Comparison of ENCODE assay signal across 6 cellular contexts in genomic region chr12:22826446-22826981, GRCh38.
DNase-seq lines count a peak whose midpoint lies in the region; ATAC-seq and TF ChIP-seq lines count a peak whose summit lies in the region.
"Not testable (repeated sequence)": the region's sequence is repeated elsewhere in the genome, so short reads cannot be mapped to it uniquely, and the experiment has no call there.

No MANE protein-coding gene starts in this region.

- H2BK15ac ChIP-seq in mesendoderm (replicated peaks; ENCODE audit: low read depth), result not testable (repeated sequence)

- POLR2A ChIA-PET in Caco-2 (lab: Charles Lee), result not testable (repeated sequence)

- not testable (repeated sequence) for H4K8ac ChIP-seq in mesendoderm (ENCODE audit: low read depth, low read length)

- H3K27me3 ChIP-seq in Caco-2 (replicated peaks; ENCODE audit: control insufficient read depth, insufficient read depth, low read length); GM23338 (ENCODE audit: insufficient read depth); endodermal cell (ENCODE audit: control insufficient read depth, insufficient read depth, low read length, poor library complexity, severe bottlenecking); mesendoderm (ENCODE audit: insufficient read depth, low read length, poor library complexity); osteoblast (ENCODE audit: insufficient read depth, low read length): not testable (repeated sequence)

- ATAC-seq in GM23338, result not testable (repeated sequence)

- peak overlapping the region; percentile 55 for H3K4ac ChIP-seq in mesendoderm (ENCODE audit: low read depth, low read length)

- H2AK5ac ChIP-seq in mesendoderm (ENCODE audit: low read length), result not testable (repeated sequence)

- H3F3A ChIP-seq in GM23338 (replicated peaks; ENCODE audit: low read depth), result not testable (repeated sequence)

- H3K56ac ChIP-seq in mesendoderm (ENCODE audit: low read length), result not testable (repeated sequence)

- not testable (repeated sequence) for BruUV-seq in Caco-2 (replicated peaks; lab: Mats Ljungman, UMichigan)

- H3K27ac Mint-ChIP-seq in Caco-2 (ENCODE audit: unreplicated experiment) (peak overlapping the region; percentile 24), endodermal cell (peak overlapping the region; percentile 40)
- not testable (repeated sequence) for H3K27ac Mint-ChIP-seq in GM23338

- not testable (repeated sequence) for H2BK5ac ChIP-seq in mesendoderm (ENCODE audit: low read length)

- H3K4me3 ChIP-seq in Caco-2 (ENCODE audit: low read depth, low read length); GM23338; mesendoderm (ENCODE audit: low read length); osteoblast (ENCODE audit: insufficient read depth, low read length): not testable (repeated sequence)
- H3K4me3 ChIP-seq in endodermal cell (ENCODE audit: low read length), result peak overlapping the region; percentile 24

- not testable (repeated sequence) for H3K36me3 ChIP-seq in Caco-2 (ENCODE audit: control insufficient read depth, insufficient read depth, low read length); GM23338 (ENCODE audit: insufficient read depth); mesendoderm (ENCODE audit: control insufficient read depth, insufficient read depth, low read length); osteoblast (ENCODE audit: insufficient read depth, low read length)
- peaks cover 68% of the 10 kb centered on the region for H3K36me3 ChIP-seq in endodermal cell (ENCODE audit: control insufficient read depth, insufficient read depth, low read length)

- H3K27ac ChIP-seq in GM23338 (ENCODE audit: low read depth); endodermal cell (ENCODE audit: low read depth, low read length); mesendoderm (ENCODE audit: low read depth, low read length); osteoblast (ENCODE audit: low read depth, low read length): not testable (repeated sequence)

- not testable (repeated sequence) for H3K9ac ChIP-seq in endodermal cell (ENCODE audit: extremely low read depth, low read length, poor library complexity, severe bottlenecking); mesendoderm (ENCODE audit: low read length)

- H3K9me3 ChIP-seq in Caco-2 (peaks cover 15% of the 10 kb centered on the region), endodermal cell (ENCODE audit: control insufficient read depth, low read length) (peaks cover 53% of the 10 kb centered on the region)
- H3K9me3 ChIP-seq in osteoblast (ENCODE audit: low read depth, low read length), result not testable (repeated sequence)

- not testable (repeated sequence) for TF ChIP-seq RAD21 in Ishikawa (IDR thresholded peaks at IDR 0.05; ENCODE audit: low read depth)

- H3K4me1 ChIP-seq in Caco-2, result peaks cover 15% of the 10 kb centered on the region
- H3K4me1 ChIP-seq in GM23338 (ENCODE audit: insufficient read depth); endodermal cell (ENCODE audit: control insufficient read depth, insufficient read depth, low read length); mesendoderm (ENCODE audit: control insufficient read depth, low read depth, low read length); osteoblast (ENCODE audit: insufficient read depth, low read length): not testable (repeated sequence)

- not testable (repeated sequence) for H3K9me2 ChIP-seq in GM23338 (ENCODE audit: insufficient read depth)

- intact Hi-C loops in Caco-2 (cut with micrococcal nuclease; ENCODE audit: unreplicated experiment), result not testable (repeated sequence)

- H3K4me2 ChIP-seq in GM23338; mesendoderm (ENCODE audit: low read length); osteoblast (ENCODE audit: insufficient read depth, low read length): not testable (repeated sequence)

- H2BK120ac ChIP-seq in mesendoderm (ENCODE audit: low read depth, low read length), result not testable (repeated sequence)

- H3K27me3 Mint-ChIP-seq in Caco-2 (ENCODE audit: insufficient read depth, unreplicated experiment); GM23338 (ENCODE audit: insufficient read depth, low read depth, poor library complexity); endodermal cell (ENCODE audit: insufficient read depth): not testable (repeated sequence)

- H4K5ac ChIP-seq in mesendoderm (ENCODE audit: low read length), result not testable (repeated sequence)

- peak overlapping the region; percentile 56 for H3K18ac ChIP-seq in mesendoderm (ENCODE audit: low read length)

- CTCF ChIA-PET in Caco-2 (lab: Charles Lee), result not testable (repeated sequence)

- 88 to 97% methylated on average over 5 to 9 of the region's 9 CpGs for WGBS in endodermal cell (ENCODE audit: insufficient coverage in 1 of 2, insufficient read length in 1 of 2), 2 experiments
- WGBS in mesendoderm (ENCODE audit: extremely low coverage, insufficient coverage, low lambda C conversion rate), result no CpG with 5 or more reads among the region's 9 CpGs

- H3K79me2 ChIP-seq in GM23338 (replicated peaks; ENCODE audit: insufficient read depth); mesendoderm (ENCODE audit: control insufficient read depth, insufficient read depth, low read length); osteoblast (ENCODE audit: insufficient read depth, low read length): not testable (repeated sequence)

- not testable (repeated sequence) for TF ChIP-seq EP300 in Ishikawa (IDR thresholded peaks at IDR 0.05; ENCODE audit: borderline replicate concordance)

- peaks cover 10% of the 10 kb centered on the region for H3K4me1 Mint-ChIP-seq in Caco-2 (ENCODE audit: low read depth, unreplicated experiment)
- H3K4me1 Mint-ChIP-seq in GM23338, endodermal cell: not testable (repeated sequence)

- H3K9me3 Mint-ChIP-seq in Caco-2 (ENCODE audit: unreplicated experiment) (peaks cover 49% of the 10 kb centered on the region), GM23338 (peaks cover 27% of the 10 kb centered on the region), endodermal cell (peaks cover 36% of the 10 kb centered on the region)

- not testable (repeated sequence) for DNase-seq in Caco-2; endodermal cell; mesendoderm; osteoblast (ENCODE audit: insufficient read length, low spot score, missing footprints)
- DNase-seq in GM23338 (ENCODE audit: low spot score), result peak; percentile 4

- H3K36me3 Mint-ChIP-seq in Caco-2 (ENCODE audit: insufficient read depth, unreplicated experiment), result not testable (repeated sequence)
- H3K36me3 Mint-ChIP-seq in GM23338 (ENCODE audit: low read depth), result peaks cover 25% of the 10 kb centered on the region; the same call in 2 of the 3 replicates
- peaks cover 66% of the 10 kb centered on the region for H3K36me3 Mint-ChIP-seq in endodermal cell (ENCODE audit: low read depth)

- TF ChIP-seq CTCF in Caco-2 (IDR thresholded peaks at IDR 0.05; ENCODE audit: insufficient read depth in 1 of 2, low read depth in 1 of 2, low read length in 1 of 2, severe bottlenecking in 1 of 2, unreplicated experiment in 1 of 2); GM23338 (conservative IDR thresholded peaks at IDR 0.05; ENCODE audit: low read depth in 2 of 2); endodermal cell (conservative IDR thresholded peaks at IDR 0.05); osteoblast (IDR thresholded peaks at IDR 0.05; ENCODE audit: extremely low read depth, low read depth, low read length): not testable (repeated sequence)

- H2AFZ ChIP-seq in GM23338 (peak overlapping the region; percentile 4; the same call in 1 of the 2 replicates), osteoblast (ENCODE audit: low read length) (peak overlapping the region; percentile 18)

- H3K79me1 ChIP-seq in mesendoderm (ENCODE audit: low read length), result not testable (repeated sequence)

- not testable (repeated sequence) for H3K4me3 Mint-ChIP-seq in Caco-2 (ENCODE audit: unreplicated experiment); GM23338; endodermal cell

- H3K23ac ChIP-seq in mesendoderm (ENCODE audit: low read length), result not testable (repeated sequence)

- not testable (repeated sequence) for H4K20me1 ChIP-seq in GM23338 (replicated peaks; ENCODE audit: insufficient read depth); osteoblast (ENCODE audit: insufficient read depth, low read length)

TF ChIP-seq in Ishikawa, 13 proteins besides CTCF, POLR2A, EP300 and RAD21:
- TF ChIP-seq TEAD4 (IDR thresholded peaks at IDR 0.05), result peak; percentile 42
